ENCODE assay signal across 8 cellular contexts in genomic region chr6:149717255-149717587, GRCh38. TPM values are rescaled to one million over a fixed set of nuclear protein-coding genes. Genes with fewer than 3 reads are reported as not detected.
DNase-seq lines count a peak whose midpoint lies in the region; ATAC-seq and TF ChIP-seq lines count a peak whose summit lies in the region.

No MANE protein-coding gene starts in this region.

- POLR2A ChIA-PET in BJ (lab: Charles Lee): no interaction called here

- H3K27me3 ChIP-seq in BJ (ENCODE audit: control insufficient read depth, insufficient read depth, low read length) (no peaks in the 10 kb centered on the region), HL-60 (ENCODE audit: insufficient read depth, poor library complexity, severe bottlenecking) (no peaks in the 10 kb centered on the region)

- H3K4me3 ChIP-seq in BJ (ENCODE audit: low read depth, low read length): peak overlapping the region; percentile 99
- peak overlapping the region; percentile 79 for H3K4me3 ChIP-seq in HL-60 (replicated peaks; ENCODE audit: insufficient read depth, low read length)
- H3K4me3 ChIP-seq in cardiac fibroblast (replicated peaks in 1 of 2; ENCODE audit: low read depth in 2 of 2, low read length in 2 of 2): peak overlapping the region; percentile 83 to 96

- no peaks in the 10 kb centered on the region for H3K27me3 Mint-ChIP-seq in naive B cell

- DNase-seq in BJ (ENCODE audit: low read depth) (no peak), HL-60 (ENCODE audit: low read depth in 1 of 2, low spot score in 1 of 2) (no peak), cardiac fibroblast (ENCODE audit: low read depth in 2 of 2) (no peak), naive B cell (no peak), NCI-H526 treated with DMSO at 0.1 percent for 48 hours (lab: John Stamatoyannopoulos, UW) (no peak)
- no peak for DNase-seq in activated CD4-positive, alpha-beta T cell treated with anti-CD3 and anti-CD28 coated beads, Interleukin-2, amount 50 U/mL, for 1 hour

- ATAC-seq in naive B cell (ENCODE audit: low read depth in 2 of 2) (no peak), GM21423 (IDR thresholded peaks at IDR 0.05; ENCODE audit: unreplicated experiment) (no peak), GM21447 (IDR thresholded peaks at IDR 0.05; ENCODE audit: unreplicated experiment) (no peak)

- H3K36me3 ChIP-seq in BJ (ENCODE audit: control insufficient read depth, insufficient read depth, low read length): no peaks in the 10 kb centered on the region

- no peaks in the 10 kb centered on the region for H3K9me3 Mint-ChIP-seq in naive B cell

- H3K36me3 Mint-ChIP-seq in naive B cell: no peaks in the 10 kb centered on the region

- H3K27ac ChIP-seq in HL-60 (replicated peaks): peak overlapping the region; percentile 98

- peak overlapping the region; percentile 93 to 98 (median 96) for H3K27ac Mint-ChIP-seq in naive B cell

- TF ChIP-seq CTCF in BJ (IDR thresholded peaks at IDR 0.05; ENCODE audit: insufficient read depth, low read depth, low read length) (no peak), HL-60 (IDR thresholded peaks at IDR 0.05; ENCODE audit: insufficient read depth, low read length) (no peak), cardiac fibroblast (IDR thresholded peaks at IDR 0.05; ENCODE audit: low read depth, low read length) (no peak)

- H3K4me1 Mint-ChIP-seq in naive B cell: peaks cover 16 to 37% (median 17%) of the 10 kb centered on the region in 3 donors

- peak overlapping the region; percentile 93 to 100 (median 96) for H3K4me3 Mint-ChIP-seq in naive B cell

- CTCF ChIA-PET in BJ (lab: Yijun Ruan, JAX): interaction anchor here (1.0 kb wide), 2 partner anchors 12 to 58 kb away, joined by 3 read pairs; no protein-coding TSS in a partner anchor

RNA-seq across cellular contexts. Expression of gene LATS1, which starts 0.7 kb away (rescaled TPM):
- polyA plus RNA-seq in BJ (2011; rRNA removed) (12.4 and 16.7 TPM in 2 replicates), naive B cell (ENCODE audit: low read depth in 6 of 6) (10 to 100 TPM; 12.5 to 21.4 (median 13.4) TPM)
- polyA minus RNA-seq in BJ (2011; rRNA and poly(A)+ RNA removed): 16.8 and 22.2 TPM in 2 replicates

RNA-seq across cellular contexts. Expression of gene NUP43, which starts 29.1 kb away (rescaled TPM):
- polyA plus RNA-seq in BJ (2011; rRNA removed): 20.1 and 35.4 TPM in 2 replicates
- polyA minus RNA-seq in BJ (2011; rRNA and poly(A)+ RNA removed): 37.3 and 39.4 TPM in 2 replicates
- polyA plus RNA-seq in naive B cell (ENCODE audit: low read depth in 6 of 6): 1 to 10 TPM in 5 of 6 donors, not detected in 1; 5.0 to 9.6 (median 5.4) TPM

RNA-seq across cellular contexts. Expression of gene PCMT1, which starts 32.3 kb away (rescaled TPM):
- 63.2 and 106 TPM in 2 replicates for polyA plus RNA-seq in BJ (2011; rRNA removed)
- polyA minus RNA-seq in BJ (2011; rRNA and poly(A)+ RNA removed): 19.6 and 29.0 TPM in 2 replicates
- polyA plus RNA-seq in naive B cell (ENCODE audit: low read depth in 6 of 6): 100 to 1,000 TPM; 115 to 157 (median 125) TPM
